In the genomic region with DNA sequence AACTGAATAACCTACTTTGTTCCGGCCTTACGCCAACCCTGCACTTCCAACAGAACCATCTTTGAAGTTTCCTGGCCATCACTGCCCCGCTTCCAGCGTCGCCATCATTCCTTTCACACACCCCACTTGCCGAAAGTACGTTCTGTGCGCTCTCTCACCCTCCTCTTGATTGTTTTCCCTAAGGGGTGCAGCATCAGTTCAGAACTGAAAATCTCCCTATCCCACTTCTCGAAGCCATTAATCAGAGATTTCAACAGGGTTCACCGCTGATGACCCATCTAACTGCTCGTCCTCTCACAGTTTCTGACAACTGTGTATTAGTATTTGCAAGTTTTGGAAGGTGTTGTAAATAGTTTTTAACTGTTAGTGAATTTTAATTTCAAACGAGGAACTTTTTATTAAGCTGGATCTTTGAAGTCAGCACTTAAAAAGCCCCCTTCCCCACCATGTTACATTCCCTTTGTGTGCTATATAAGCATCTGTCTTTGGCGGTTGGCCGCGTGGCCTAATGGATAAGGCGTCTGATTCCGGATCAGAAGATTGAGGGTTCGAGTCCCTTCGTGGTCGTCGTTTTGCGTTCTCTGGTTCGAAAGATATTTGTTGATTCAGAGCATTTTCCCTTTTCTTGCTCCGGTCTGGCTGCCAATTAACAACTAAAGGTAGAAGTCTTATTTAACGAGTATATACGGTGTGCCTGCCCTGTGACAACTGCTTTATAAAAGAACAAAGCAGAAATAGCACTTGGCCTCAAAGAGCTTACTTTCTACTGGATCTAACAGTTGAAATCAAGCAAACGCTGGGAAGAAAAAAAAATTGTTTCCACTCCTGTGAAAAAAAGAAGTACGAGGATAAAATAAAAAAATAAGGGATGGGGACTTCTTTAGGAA, we compare ENCODE assay signal across 1 cellular context.
TF ChIP-seq lines count a peak whose summit lies in the region.

No MANE protein-coding gene starts in this region.

TF ChIP-seq in H1, 55 proteins besides CTCF, POLR2A, EP300 and RAD21 (continued from another document):
- TF ChIP-seq FOSL1 (IDR thresholded peaks at IDR 0.05; ENCODE audit: insufficient read depth, low read depth, low read length) (no peak), POU5F1 (IDR thresholded peaks at IDR 0.05; ENCODE audit: low read depth, low read length) (0 out of 2 replicates have a peak, but pooled peaks have one; percentile 71), SP4 (IDR thresholded peaks at IDR 0.05; ENCODE audit: low read length) (0 out of 2 replicates have a peak, but pooled peaks have one; percentile 53), PHF8 (conservative IDR thresholded peaks at IDR 0.05; ENCODE audit: low read depth, low read length) (peak; percentile 45; the same call in 1 of the 2 replicates), TAF1 (IDR thresholded peaks at IDR 0.05; ENCODE audit: low read depth, low read length) (no peak), RNF2 (IDR thresholded peaks at IDR 0.05; ENCODE audit: borderline replicate concordance, low read depth, low read length, missing control alignments, poor library complexity, severe bottlenecking) (no peak), RBBP5 (IDR thresholded peaks at IDR 0.05; ENCODE audit: borderline replicate concordance, low read depth, low read length) (peak; percentile 98), TBP (IDR thresholded peaks at IDR 0.05; ENCODE audit: low read depth, low read length) (peak; percentile 100), MAX (IDR thresholded peaks at IDR 0.05) (peak; percentile 69), BRCA1 (IDR thresholded peaks at IDR 0.05; ENCODE audit: low read depth, low read length) (no peak), SIN3A (conservative IDR thresholded peaks at IDR 0.05 in 1 of 2, IDR thresholded peaks at IDR 0.05 in 1 of 2; ENCODE audit: low read depth in 1 of 2, low read length in 2 of 2) (peak in 1 of 2 experiments; percentile 39; a peak in 1 of 4 replicates), TEAD4 (IDR thresholded peaks at IDR 0.05; ENCODE audit: low read depth, low read length) (peak; percentile 83), ATF3 (IDR thresholded peaks at IDR 0.05; ENCODE audit: insufficient read depth, low read depth, low read length) (no peak), HDAC6 (IDR thresholded peaks at IDR 0.05; ENCODE audit: low read depth, low read length) (peak; percentile 63), NANOG (IDR thresholded peaks at IDR 0.05; ENCODE audit: insufficient read depth, low read depth, low read length, poor library complexity, severe bottlenecking) (peak; percentile 36), ASH2L (IDR thresholded peaks at IDR 0.05; ENCODE audit: low read length) (peak; percentile 100), KDM5A (IDR thresholded peaks at IDR 0.05; ENCODE audit: low read length) (no peak), SP1 (IDR thresholded peaks at IDR 0.05; ENCODE audit: low read depth, low read length) (no peak)
- TF ChIP-seq, protein P1, sequence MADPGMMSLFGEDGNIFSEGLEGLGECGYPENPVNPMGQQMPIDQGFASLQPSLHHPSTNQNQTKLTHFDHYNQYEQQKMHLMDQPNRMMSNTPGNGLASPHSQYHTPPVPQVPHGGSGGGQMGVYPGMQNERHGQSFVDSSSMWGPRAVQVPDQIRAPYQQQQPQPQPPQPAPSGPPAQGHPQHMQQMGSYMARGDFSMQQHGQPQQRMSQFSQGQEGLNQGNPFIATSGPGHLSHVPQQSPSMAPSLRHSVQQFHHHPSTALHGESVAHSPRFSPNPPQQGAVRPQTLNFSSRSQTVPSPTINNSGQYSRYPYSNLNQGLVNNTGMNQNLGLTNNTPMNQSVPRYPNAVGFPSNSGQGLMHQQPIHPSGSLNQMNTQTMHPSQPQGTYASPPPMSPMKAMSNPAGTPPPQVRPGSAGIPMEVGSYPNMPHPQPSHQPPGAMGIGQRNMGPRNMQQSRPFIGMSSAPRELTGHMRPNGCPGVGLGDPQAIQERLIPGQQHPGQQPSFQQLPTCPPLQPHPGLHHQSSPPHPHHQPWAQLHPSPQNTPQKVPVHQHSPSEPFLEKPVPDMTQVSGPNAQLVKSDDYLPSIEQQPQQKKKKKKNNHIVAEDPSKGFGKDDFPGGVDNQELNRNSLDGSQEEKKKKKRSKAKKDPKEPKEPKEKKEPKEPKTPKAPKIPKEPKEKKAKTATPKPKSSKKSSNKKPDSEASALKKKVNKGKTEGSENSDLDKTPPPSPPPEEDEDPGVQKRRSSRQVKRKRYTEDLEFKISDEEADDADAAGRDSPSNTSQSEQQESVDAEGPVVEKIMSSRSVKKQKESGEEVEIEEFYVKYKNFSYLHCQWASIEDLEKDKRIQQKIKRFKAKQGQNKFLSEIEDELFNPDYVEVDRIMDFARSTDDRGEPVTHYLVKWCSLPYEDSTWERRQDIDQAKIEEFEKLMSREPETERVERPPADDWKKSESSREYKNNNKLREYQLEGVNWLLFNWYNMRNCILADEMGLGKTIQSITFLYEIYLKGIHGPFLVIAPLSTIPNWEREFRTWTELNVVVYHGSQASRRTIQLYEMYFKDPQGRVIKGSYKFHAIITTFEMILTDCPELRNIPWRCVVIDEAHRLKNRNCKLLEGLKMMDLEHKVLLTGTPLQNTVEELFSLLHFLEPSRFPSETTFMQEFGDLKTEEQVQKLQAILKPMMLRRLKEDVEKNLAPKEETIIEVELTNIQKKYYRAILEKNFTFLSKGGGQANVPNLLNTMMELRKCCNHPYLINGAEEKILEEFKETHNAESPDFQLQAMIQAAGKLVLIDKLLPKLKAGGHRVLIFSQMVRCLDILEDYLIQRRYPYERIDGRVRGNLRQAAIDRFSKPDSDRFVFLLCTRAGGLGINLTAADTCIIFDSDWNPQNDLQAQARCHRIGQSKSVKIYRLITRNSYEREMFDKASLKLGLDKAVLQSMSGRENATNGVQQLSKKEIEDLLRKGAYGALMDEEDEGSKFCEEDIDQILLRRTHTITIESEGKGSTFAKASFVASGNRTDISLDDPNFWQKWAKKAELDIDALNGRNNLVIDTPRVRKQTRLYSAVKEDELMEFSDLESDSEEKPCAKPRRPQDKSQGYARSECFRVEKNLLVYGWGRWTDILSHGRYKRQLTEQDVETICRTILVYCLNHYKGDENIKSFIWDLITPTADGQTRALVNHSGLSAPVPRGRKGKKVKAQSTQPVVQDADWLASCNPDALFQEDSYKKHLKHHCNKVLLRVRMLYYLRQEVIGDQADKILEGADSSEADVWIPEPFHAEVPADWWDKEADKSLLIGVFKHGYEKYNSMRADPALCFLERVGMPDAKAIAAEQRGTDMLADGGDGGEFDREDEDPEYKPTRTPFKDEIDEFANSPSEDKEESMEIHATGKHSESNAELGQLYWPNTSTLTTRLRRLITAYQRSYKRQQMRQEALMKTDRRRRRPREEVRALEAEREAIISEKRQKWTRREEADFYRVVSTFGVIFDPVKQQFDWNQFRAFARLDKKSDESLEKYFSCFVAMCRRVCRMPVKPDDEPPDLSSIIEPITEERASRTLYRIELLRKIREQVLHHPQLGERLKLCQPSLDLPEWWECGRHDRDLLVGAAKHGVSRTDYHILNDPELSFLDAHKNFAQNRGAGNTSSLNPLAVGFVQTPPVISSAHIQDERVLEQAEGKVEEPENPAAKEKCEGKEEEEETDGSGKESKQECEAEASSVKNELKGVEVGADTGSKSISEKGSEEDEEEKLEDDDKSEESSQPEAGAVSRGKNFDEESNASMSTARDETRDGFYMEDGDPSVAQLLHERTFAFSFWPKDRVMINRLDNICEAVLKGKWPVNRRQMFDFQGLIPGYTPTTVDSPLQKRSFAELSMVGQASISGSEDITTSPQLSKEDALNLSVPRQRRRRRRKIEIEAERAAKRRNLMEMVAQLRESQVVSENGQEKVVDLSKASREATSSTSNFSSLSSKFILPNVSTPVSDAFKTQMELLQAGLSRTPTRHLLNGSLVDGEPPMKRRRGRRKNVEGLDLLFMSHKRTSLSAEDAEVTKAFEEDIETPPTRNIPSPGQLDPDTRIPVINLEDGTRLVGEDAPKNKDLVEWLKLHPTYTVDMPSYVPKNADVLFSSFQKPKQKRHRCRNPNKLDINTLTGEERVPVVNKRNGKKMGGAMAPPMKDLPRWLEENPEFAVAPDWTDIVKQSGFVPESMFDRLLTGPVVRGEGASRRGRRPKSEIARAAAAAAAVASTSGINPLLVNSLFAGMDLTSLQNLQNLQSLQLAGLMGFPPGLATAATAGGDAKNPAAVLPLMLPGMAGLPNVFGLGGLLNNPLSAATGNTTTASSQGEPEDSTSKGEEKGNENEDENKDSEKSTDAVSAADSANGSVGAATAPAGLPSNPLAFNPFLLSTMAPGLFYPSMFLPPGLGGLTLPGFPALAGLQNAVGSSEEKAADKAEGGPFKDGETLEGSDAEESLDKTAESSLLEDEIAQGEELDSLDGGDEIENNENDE (IDR thresholded peaks at IDR 0.05; ENCODE audit: insufficient replicate concordance, low read length) = peak; percentile 43
